In genomic region chr16:88442435-88442810, GRCh38 we compare ENCODE assay signal across 1 cellular context.
TF ChIP-seq lines count a peak whose summit lies in the region.

No MANE protein-coding gene starts in this region.

TF ChIP-seq in HepG2, 621 proteins besides CTCF, POLR2A, EP300 and RAD21 (continued from another document):
- TF ChIP-seq ATF7 (IDR thresholded peaks at IDR 0.05), result no peak
- no peak for TF ChIP-seq ATF7 (CRISPR knock-in tag; IDR thresholded peaks at IDR 0.05)
- no peak for TF ChIP-seq IKZF5 (CRISPR knock-in tag; IDR thresholded peaks at IDR 0.05)
- TF ChIP-seq ZFY (CRISPR knock-in tag; IDR thresholded peaks at IDR 0.05), result no peak
- TF ChIP-seq CENPX (CRISPR knock-in tag; IDR thresholded peaks at IDR 0.05), result no peak
- TF ChIP-seq BCL3 (CRISPR knock-in tag; IDR thresholded peaks at IDR 0.05), result no peak
- no peak for TF ChIP-seq FOXA3 (CRISPR knock-in tag; IDR thresholded peaks at IDR 0.05)
